8 cellular contexts compared by ENCODE assay signal in genomic region chr16:68284847-68285246, GRCh38. TPM values are rescaled to one million over a fixed set of nuclear protein-coding genes. Genes with fewer than 3 reads are reported as not detected.
DNase-seq lines count a peak whose midpoint lies in the region; ATAC-seq and TF ChIP-seq lines count a peak whose summit lies in the region.

No MANE protein-coding gene starts in this region.

- DNase-seq in naive B cell (peak; percentile 88), NCI-H345 treated with DMSO at 0.1 percent for 48 hours (lab: John Stamatoyannopoulos, UW; ENCODE audit: unreplicated experiment) (no peak), HuH-7.5 (ENCODE audit: low spot score) (no peak)
- DNase-seq in stimulated activated CD4-positive, alpha-beta T cell treated with anti-CD3 and anti-CD28 coated beads, Interleukin-2, amount 100 ng/mL, for 48 hours = no peak
- no peak for DNase-seq in NK-92 treated with Interleukin-12 subunit alpha and Interleukin-12 subunit beta, amount 100 ng/mL, for 24 hours (lab: John Stamatoyannopoulos, UW)

- H3K79me2 ChIP-seq in OCI-LY3 (ENCODE audit: low read length) = peaks cover 25% of the 10 kb centered on the region

- H3K4me1 ChIP-seq in OCI-LY3 (ENCODE audit: low read length) = peaks cover 50% of the 10 kb centered on the region

- H3K4me3 Mint-ChIP-seq in naive B cell = peak overlapping the region; percentile 67 to 95 (median 84)

- no peak for TF ChIP-seq CTCF in OCI-LY3 (IDR thresholded peaks at IDR 0.05; ENCODE audit: low read depth, low read length)

- H3K4me1 Mint-ChIP-seq in naive B cell = peaks cover 67 to 96% (median 87%) of the 10 kb centered on the region in 3 donors

- no peaks in the 10 kb centered on the region for H3K27me3 ChIP-seq in OCI-LY3 (ENCODE audit: low read depth, low read length)

- peak overlapping the region; percentile 88 to 98 (median 94) for H3K27ac Mint-ChIP-seq in naive B cell

- ATAC-seq in GM18502 (IDR thresholded peaks at IDR 0.05; ENCODE audit: poor library complexity, unreplicated experiment) (peak; percentile 49), HG02571 (IDR thresholded peaks at IDR 0.05; ENCODE audit: unreplicated experiment) (peak; percentile 59), naive B cell (ENCODE audit: low read depth in 2 of 2) (peak; percentile 79 to 80)

- H3K9me3 Mint-ChIP-seq in naive B cell = peaks cover 0 to 1% (median 0%) of the 10 kb centered on the region in 7 donors

- peaks cover 18% of the 10 kb centered on the region for H4K20me1 ChIP-seq in OCI-LY3 (ENCODE audit: insufficient read depth, low read length)

- H3K4me3 ChIP-seq in OCI-LY3 (ENCODE audit: low read length) = peak overlapping the region; percentile 64; the same call in 1 of the 2 replicates

- no peaks in the 10 kb centered on the region for H3K9me3 ChIP-seq in OCI-LY3 (ENCODE audit: insufficient read depth, low read length)

- H3K36me3 ChIP-seq in OCI-LY3 (replicated peaks; ENCODE audit: low read depth, low read length) = peaks cover 30% of the 10 kb centered on the region

- H3K4me2 ChIP-seq in OCI-LY3 (ENCODE audit: low read length) = peak overlapping the region; percentile 96

- peaks cover 17 to 24% of the 10 kb centered on the region in 2 donors for H3K36me3 Mint-ChIP-seq in naive B cell

- H3K27ac ChIP-seq in OCI-LY3 (ENCODE audit: low read length) = peak overlapping the region; percentile 16; the same call in 1 of the 2 replicates

- H3K27me3 Mint-ChIP-seq in naive B cell = no peaks in the 10 kb centered on the region

- no peak overlapping the region for H2AFZ ChIP-seq in OCI-LY3 (ENCODE audit: low read depth, low read length)

- no peak overlapping the region for H3K9ac ChIP-seq in OCI-LY3 (ENCODE audit: low read length)

RNA-seq across cellular contexts. Expression of gene SLC7A6, which starts 20.5 kb away (rescaled TPM):
- polyA plus RNA-seq in naive B cell (ENCODE audit: low read depth in 6 of 6) = 10 to 100 TPM in 5 of 6 donors, 1 to 10 TPM in 1; 6.5 to 16.4 (median 13.5) TPM

RNA-seq across cellular contexts. Expression of gene SLC7A6OS, which starts 25.9 kb away (rescaled TPM):
- 10 to 100 TPM; 14.0 to 26.1 (median 17.7) TPM for polyA plus RNA-seq in naive B cell (ENCODE audit: low read depth in 6 of 6)

RNA-seq across cellular contexts. Expression of gene PRMT7, which starts 26.0 kb away (rescaled TPM):
- 10 to 100 TPM; 14.8 to 34.8 (median 23.1) TPM for polyA plus RNA-seq in naive B cell (ENCODE audit: low read depth in 6 of 6)

RNA-seq across cellular contexts. Expression of gene PLA2G15, which starts 39.7 kb away (rescaled TPM):
- polyA plus RNA-seq in naive B cell (ENCODE audit: low read depth in 6 of 6) = 1 to 10 TPM in 5 of 6 donors, not detected in 1; 4.3 to 9.8 (median 5.8) TPM

RNA-seq across cellular contexts. Expression of gene ESRP2, which starts 48.9 kb away (rescaled TPM):
- polyA plus RNA-seq in naive B cell (ENCODE audit: low read depth in 6 of 6) = 1 to 10 TPM in 2 of 6 donors, under 1 TPM in 3, not detected in 1; 0.32 to 2.8 (median 0.87) TPM
